In genomic region chr6:157830354-157831017, GRCh38 we compare ENCODE assay signal across 8 cellular contexts. TPM values are rescaled to one million over a fixed set of nuclear protein-coding genes. Genes with fewer than 3 reads are reported as not detected.
A peak's percentile ranks its signal among the peaks of the same experiment; 100 is the strongest.
DNase-seq lines count a peak whose midpoint lies in the region; ATAC-seq and TF ChIP-seq lines count a peak whose summit lies in the region.

No MANE protein-coding gene starts in this region.

- H3K27me3 ChIP-seq in IMR-90 (ENCODE audit: control insufficient read depth, insufficient read depth, low read length) (no peaks in the 10 kb centered on the region), MG63 (no peaks in the 10 kb centered on the region)

- H2AK9ac ChIP-seq in IMR-90 (replicated peaks; ENCODE audit: low read depth, low read length, poor library complexity), result no peak overlapping the region

- H3K9ac ChIP-seq in IMR-90 (ENCODE audit: low read depth, low read length), result no peak overlapping the region

- H3K79me1 ChIP-seq in IMR-90 (ENCODE audit: low read depth in 1 of 2, low read length in 2 of 2), result peaks cover 25 to 49% of the 10 kb centered on the region in 2 experiments

- H2BK120ac ChIP-seq in IMR-90 (ENCODE audit: low read depth, low read length), result no peak overlapping the region

- peaks cover 12% of the 10 kb centered on the region for H3K4me1 ChIP-seq in IMR-90 (ENCODE audit: control insufficient read depth, insufficient read depth, low read length)

- TF ChIP-seq POLR2A in IMR-90 (IDR thresholded peaks at IDR 0.05; ENCODE audit: low read depth, low read length), result no peak

- POLR2A ChIA-PET in IMR-90 (lab: Charles Lee; ENCODE audit: unreplicated experiment), result no interaction called here

- TF ChIP-seq RAD21 in IMR-90 (IDR thresholded peaks at IDR 0.05; ENCODE audit: low read length), result no peak

- H3K14ac ChIP-seq in IMR-90 (replicated peaks; ENCODE audit: low read depth, low read length), result no peak overlapping the region

- H4K91ac ChIP-seq in IMR-90 (ENCODE audit: insufficient read depth, low read depth, low read length), result no peak overlapping the region

- H3K4ac ChIP-seq in IMR-90 (ENCODE audit: low read depth, low read length), result no peak overlapping the region

- peaks cover 15% of the 10 kb centered on the region for H3K9me1 ChIP-seq in IMR-90 (ENCODE audit: insufficient read depth, low read length)

- dilution Hi-C loops in IMR-90 (cut with HindIII; ENCODE audit: low sequenced_read_pairs, unreplicated experiment), result no loop called here

- no peak overlapping the region for H3K4me3 ChIP-seq in IMR-90 (ENCODE audit: insufficient read depth, low read depth, low read length)
- H3K4me3 ChIP-seq in MG63, result no peak overlapping the region

- no peak overlapping the region for H4K8ac ChIP-seq in IMR-90 (ENCODE audit: low read depth in 2 of 2, low read length in 2 of 2)

- intact Hi-C loops in IMR-90 (cut with micrococcal nuclease), result no loop called here

- WGBS in IMR-90 (ENCODE audit: extremely low coverage in 2 of 2, insufficient read length in 1 of 2), 2 experiments, result 91% methylated on average over 4 of the region's 6 CpGs; no CpG with 5 or more reads in 1 of the 2 experiments

- no peak overlapping the region for H3K23ac ChIP-seq in IMR-90 (ENCODE audit: low read depth, low read length)

- H3K27ac ChIP-seq in IMR-90 (ENCODE audit: insufficient read depth, low read length), result no peak overlapping the region

- no peak overlapping the region for H2BK20ac ChIP-seq in IMR-90 (ENCODE audit: low read depth, low read length)

- peaks cover 65% of the 10 kb centered on the region for H4K20me1 ChIP-seq in IMR-90 (ENCODE audit: insufficient read depth, low read length)

- H3K9me3 ChIP-seq in IMR-90 (ENCODE audit: control insufficient read depth, insufficient read depth, low read length) (no peaks in the 10 kb centered on the region), MG63 (no peaks in the 10 kb centered on the region)

- H3K4me2 ChIP-seq in IMR-90 (ENCODE audit: low read depth, low read length), result no peak overlapping the region

- H3K36me3 ChIP-seq in IMR-90 (ENCODE audit: control insufficient read depth, insufficient read depth, low read length), result peaks cover 2% of the 10 kb centered on the region
- peaks cover 34% of the 10 kb centered on the region for H3K36me3 ChIP-seq in MG63

- no peak for TF ChIP-seq CTCF in GM13976 (IDR thresholded peaks at IDR 0.05; ENCODE audit: borderline replicate concordance, control extremely low read depth, extremely low read depth, insufficient read depth, missing control alignments)
- no peak for TF ChIP-seq CTCF in IMR-90 (conservative IDR thresholded peaks at IDR 0.05; ENCODE audit: low read depth, low read length)

- no peak overlapping the region for H3K56ac ChIP-seq in IMR-90 (ENCODE audit: extremely low read depth, insufficient read depth, low read length)

- H2AFZ ChIP-seq in IMR-90 (replicated peaks; ENCODE audit: low read length, poor library complexity), result no peak overlapping the region

- no peak overlapping the region for H2BK5ac ChIP-seq in IMR-90 (ENCODE audit: low read depth, low read length, poor library complexity, severe bottlenecking)

- CTCF ChIA-PET in IMR-90 (lab: Yijun Ruan, JAX), result no interaction called here

- BruUV-seq in IMR-90 (replicated peaks; lab: Mats Ljungman, UMichigan), result no TSS peak

- no peak overlapping the region for H4K5ac ChIP-seq in IMR-90 (ENCODE audit: low read depth, low read length)

- H2BK15ac ChIP-seq in IMR-90 (ENCODE audit: low read depth, low read length), result no peak overlapping the region

- 0 out of 2 replicates have a peak overlapping the region, but pooled peaks have one; percentile 6 for H2AK5ac ChIP-seq in IMR-90 (ENCODE audit: low read depth, low read length)

- peak; percentile 94 for ATAC-seq in GM21619 (IDR thresholded peaks at IDR 0.05; ENCODE audit: unreplicated experiment)
- no peak for ATAC-seq in IMR-90 (ENCODE audit: low read depth)

- no peak overlapping the region for H3K18ac ChIP-seq in IMR-90 (ENCODE audit: low read depth, low read length)

- DNase-seq in GM13976 (ENCODE audit: low spot score), result peak; percentile 34
- no peak for DNase-seq in IMR-90
- peak; percentile 36 for DNase-seq in glomerular visceral epithelial cell (ENCODE audit: extremely low spot score)
- DNase-seq in effector CD8-positive, alpha-beta T cell (lab: John Stamatoyannopoulos, UW), result no peak
- DNase-seq in MG63, result no peak
- no peak for DNase-seq in effector CD4-positive, alpha-beta T cell
- no peak for DNase-seq in NCI-H510A treated with DMSO at 0.1 percent for 48 hours (lab: John Stamatoyannopoulos, UW)

- in situ Hi-C loops in GM13976 (cut with MboI; ENCODE audit: low sequenced_read_pairs, unreplicated experiment), result no loop called here
- in situ Hi-C loops in IMR-90 (cut with MboI; ENCODE audit: low sequenced_read_pairs), result no loop called here

TF ChIP-seq in IMR-90, 13 proteins besides CTCF, POLR2A, EP300 and RAD21:
- no peak for TF ChIP-seq FOS (IDR thresholded peaks at IDR 0.05; ENCODE audit: low read depth, low read length)
- TF ChIP-seq RFX5 (IDR thresholded peaks at IDR 0.05; ENCODE audit: low read depth, low read length), result no peak
- TF ChIP-seq NFE2L2 (IDR thresholded peaks at IDR 0.05; ENCODE audit: low read depth, low read length), result no peak
- TF ChIP-seq CHD1 (IDR thresholded peaks at IDR 0.05; ENCODE audit: low read depth, low read length), result no peak
- no peak for TF ChIP-seq SMC3 (IDR thresholded peaks at IDR 0.05; ENCODE audit: low read depth, low read length)
- TF ChIP-seq BHLHE40 (IDR thresholded peaks at IDR 0.05; ENCODE audit: low read depth, low read length), result no peak
- TF ChIP-seq MAFK (IDR thresholded peaks at IDR 0.05; ENCODE audit: low read depth, low read length), result no peak
- TF ChIP-seq ELK1 (IDR thresholded peaks at IDR 0.05; ENCODE audit: borderline replicate concordance, low read depth, low read length), result no peak
- TF ChIP-seq RCOR1 (IDR thresholded peaks at IDR 0.05; ENCODE audit: insufficient replicate concordance, low read length), result no peak
- TF ChIP-seq CEBPB (IDR thresholded peaks at IDR 0.05; ENCODE audit: low read depth, low read length), result no peak
- TF ChIP-seq USF2 (IDR thresholded peaks at IDR 0.05; ENCODE audit: low read depth, low read length), result no peak
- no peak for TF ChIP-seq MAZ (IDR thresholded peaks at IDR 0.05; ENCODE audit: borderline replicate concordance, low read depth, low read length)
- no peak for TF ChIP-seq MXI1 (IDR thresholded peaks at IDR 0.05; ENCODE audit: borderline replicate concordance, low read depth, low read length)

RNA-seq across cellular contexts. Expression of gene SNX9, which starts 7.4 kb away (rescaled TPM):
- 41.2 and 41.9 TPM in 2 replicates for total RNA-seq in IMR-90 (2012; rRNA removed)
- polyA plus RNA-seq in IMR-90 (2012; rRNA removed), result 34.8 and 35.3 TPM in 2 replicates
- 18.7 and 20.5 TPM in 2 replicates for polyA plus RNA-seq in IMR-90 (2012; cell fraction: cytosol; rRNA removed)
- polyA plus RNA-seq in IMR-90 (2012; cell fraction: nucleus; rRNA removed; ENCODE audit: low replicate concordance), result 20.1 and 45.0 TPM in 2 replicates
- total RNA-seq in MG63 (2014; rRNA removed; shearing (Covaris generic); ENCODE audit: low replicate concordance), result 44.2 and 51.4 TPM in 2 replicates

Comparison
In these comparisons a context has a peak if more than half of its experiments do, and no peak if none do; other contexts are left out.
1. DNase-seq: peak in GM13976 (single experiment) and glomerular visceral epithelial cell (single experiment); none in IMR-90 (single experiment), effector CD8-positive, alpha-beta T cell (single experiment), MG63 (single experiment), effector CD4-positive, alpha-beta T cell (single experiment) and NCI-H510A treated with DMSO at 0.1 percent for 48 hours (single experiment).